1 cellular context compared by ENCODE assay signal in genomic region chrY:13479031-13479705, GRCh38.
A peak's percentile ranks its signal among the peaks of the same experiment; 100 is the strongest.
TF ChIP-seq lines count a peak whose summit lies in the region.

No MANE protein-coding gene starts in this region.

TF ChIP-seq in H1, 55 proteins besides CTCF, POLR2A, EP300 and RAD21 (continued from another document):
- TF ChIP-seq, protein P1, sequence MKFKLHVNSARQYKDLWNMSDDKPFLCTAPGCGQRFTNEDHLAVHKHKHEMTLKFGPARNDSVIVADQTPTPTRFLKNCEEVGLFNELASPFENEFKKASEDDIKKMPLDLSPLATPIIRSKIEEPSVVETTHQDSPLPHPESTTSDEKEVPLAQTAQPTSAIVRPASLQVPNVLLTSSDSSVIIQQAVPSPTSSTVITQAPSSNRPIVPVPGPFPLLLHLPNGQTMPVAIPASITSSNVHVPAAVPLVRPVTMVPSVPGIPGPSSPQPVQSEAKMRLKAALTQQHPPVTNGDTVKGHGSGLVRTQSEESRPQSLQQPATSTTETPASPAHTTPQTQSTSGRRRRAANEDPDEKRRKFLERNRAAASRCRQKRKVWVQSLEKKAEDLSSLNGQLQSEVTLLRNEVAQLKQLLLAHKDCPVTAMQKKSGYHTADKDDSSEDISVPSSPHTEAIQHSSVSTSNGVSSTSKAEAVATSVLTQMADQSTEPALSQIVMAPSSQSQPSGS (IDR thresholded peaks at IDR 0.05; ENCODE audit: low read length), result no peak
- TF ChIP-seq CHD1 (IDR thresholded peaks at IDR 0.05; ENCODE audit: low read depth, low read length), result no peak
- TF ChIP-seq ATF3 (IDR thresholded peaks at IDR 0.05; ENCODE audit: insufficient read depth, low read depth, low read length), result no peak
- TF ChIP-seq TCF12 (IDR thresholded peaks at IDR 0.05; ENCODE audit: low read depth, low read length), result no peak
- TF ChIP-seq SIN3A (conservative IDR thresholded peaks at IDR 0.05 in 1 of 2, IDR thresholded peaks at IDR 0.05 in 1 of 2; ENCODE audit: low read depth in 1 of 2, low read length in 2 of 2), result no peak
- TF ChIP-seq EGR1 (IDR thresholded peaks at IDR 0.05; ENCODE audit: borderline replicate concordance, low read depth, low read length), result no peak
- peak; percentile 20; the same call in 1 of the 2 replicates for TF ChIP-seq TBP (IDR thresholded peaks at IDR 0.05; ENCODE audit: low read depth, low read length)
- peak; percentile 72 for TF ChIP-seq POLR2AphosphoS5 (IDR thresholded peaks at IDR 0.05; ENCODE audit: low read depth, low read length)
